8 cellular contexts compared by ENCODE assay signal in genomic region chr1:165376041-165376810, GRCh38. TPM values are rescaled to one million over a fixed set of nuclear protein-coding genes. Genes with fewer than 3 reads are reported as not detected.
DNase-seq lines count a peak whose midpoint lies in the region; ATAC-seq lines count a peak whose summit lies in the region.

No MANE protein-coding gene starts in this region.

- peak; percentile 66 for DNase-seq in DMS53 treated with DMSO at 0.1 percent for 48 hours (lab: John Stamatoyannopoulos, UW; ENCODE audit: unreplicated experiment)
- peak; percentile 74 to 86 for DNase-seq in SJSA1 (ENCODE audit: low read depth in 1 of 2, low spot score in 2 of 2)
- DNase-seq in cerebellar cortex (ENCODE audit: low spot score) = peak; percentile 31
- peak; percentile 31 for DNase-seq in inferior parietal cortex (ENCODE audit: extremely low spot score)
- DNase-seq in KG1 (lab: John Stamatoyannopoulos, UW) = no peak
- DNase-seq in NCI-H1048 (lab: John Stamatoyannopoulos, UW) = no peak

- H3K27me3 ChIP-seq in SJSA1 (replicated peaks) (0 out of 2 replicates have a peak, but pooled peaks cover 3% of the 10 kb centered on the region), skeletal muscle tissue (ENCODE audit: control insufficient read depth in 3 of 3, insufficient read depth in 3 of 3, low read length in 3 of 3) (peaks cover 0 to 7% (median 3%) of the 10 kb centered on the region in 3 donors)

- H3K4me1 ChIP-seq in SJSA1 (replicated peaks) = peaks cover 18% of the 10 kb centered on the region
- peaks cover 10 to 23% (median 15%) of the 10 kb centered on the region in 3 donors for H3K4me1 ChIP-seq in skeletal muscle tissue (ENCODE audit: control insufficient read depth in 3 of 3, insufficient read depth in 3 of 3, low read length in 3 of 3)

- H3K36me3 ChIP-seq in SJSA1 = no peaks in the 10 kb centered on the region
- no peaks in the 10 kb centered on the region for H3K36me3 ChIP-seq in skeletal muscle tissue (ENCODE audit: control insufficient read depth in 3 of 3, insufficient read depth in 3 of 3, low read length in 3 of 3)

- H3K9ac ChIP-seq in skeletal muscle tissue (ENCODE audit: low read depth in 1 of 3, low read length in 3 of 3) = peak overlapping the region; percentile 15 to 65 (median 60)

- H3K9me3 ChIP-seq in SJSA1 (replicated peaks) (no peaks in the 10 kb centered on the region), skeletal muscle tissue (ENCODE audit: control insufficient read depth in 3 of 3, low read length in 3 of 3) (no peaks in the 10 kb centered on the region)

- peak; percentile 60 for ATAC-seq in HG02870 (IDR thresholded peaks at IDR 0.05; ENCODE audit: unreplicated experiment)

- H3K27ac ChIP-seq in SJSA1 (no peak overlapping the region), skeletal muscle tissue (ENCODE audit: low read depth, low read length) (peak overlapping the region; percentile 67)

- H3K4me3 ChIP-seq in SJSA1 = peak overlapping the region; percentile 23
- peak overlapping the region; percentile 61 to 75 (median 67) for H3K4me3 ChIP-seq in skeletal muscle tissue (ENCODE audit: low read length in 3 of 3)

RNA-seq across cellular contexts. Expression of gene LMX1A, which starts 19.7 kb away (rescaled TPM):
- not detected in 2 replicates for total RNA-seq in SJSA1 (2014; rRNA removed; shearing (Covaris generic))
- 1.6 TPM for total RNA-seq in skeletal muscle tissue

Comparison
In these comparisons a context has a peak if more than half of its experiments do, and no peak if none do; other contexts are left out.
1. DNase-seq: peak in DMS53 treated with DMSO at 0.1 percent for 48 hours (single experiment), SJSA1 (2 of 2), cerebellar cortex (single experiment) and inferior parietal cortex (single experiment); none in KG1 (single experiment) and NCI-H1048 (single experiment).